ENCODE assay signal across 10 cellular contexts in the genomic region with DNA sequence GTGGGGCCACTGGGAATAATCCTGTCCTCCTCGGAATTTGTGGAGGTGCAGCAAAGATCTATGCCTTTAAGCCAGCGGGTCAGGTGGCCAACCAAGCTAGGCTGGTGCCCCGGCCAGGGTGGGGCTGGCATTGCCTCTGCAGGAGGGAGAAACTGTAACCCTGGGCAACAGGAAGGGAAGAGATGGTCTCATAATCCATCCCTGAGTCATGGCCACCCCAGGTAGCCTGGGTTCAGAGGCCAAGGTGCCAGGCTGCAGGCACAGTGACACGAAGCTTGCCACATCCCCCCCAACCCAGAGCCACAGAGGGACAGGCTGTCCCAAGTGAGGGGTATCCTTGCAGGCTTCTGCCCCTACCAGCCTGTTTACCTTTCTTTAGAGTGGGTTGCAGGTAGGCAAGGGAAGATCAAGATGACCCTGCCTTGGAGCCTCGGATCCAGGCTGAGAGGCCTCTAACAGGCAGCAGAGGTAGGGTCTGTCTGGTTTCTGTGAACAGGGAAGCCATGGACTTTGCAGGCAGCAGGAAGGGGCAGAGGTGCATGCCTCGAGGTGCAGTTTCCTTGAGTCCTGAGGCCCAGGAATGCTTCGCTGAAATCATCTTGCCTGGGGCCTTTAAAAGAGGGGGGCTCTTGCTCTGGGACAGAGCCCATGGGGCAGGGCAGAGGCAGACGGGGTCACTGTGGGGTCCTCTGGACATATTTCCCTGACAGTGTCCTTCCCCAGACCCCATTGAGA. TPM values are rescaled to one million over a fixed set of nuclear protein-coding genes. Genes with fewer than 3 reads are reported as not detected.
DNase-seq lines count a peak whose midpoint lies in the region; ATAC-seq, FAIRE-seq and TF ChIP-seq lines count a peak whose summit lies in the region.
"Had no signal": no experiment of that assay in that cellular context is flagged by ENCODE, and none has a peak within 500 bp of the region (broad histone marks: within the 10 kb centered on the region; RNA-seq: fewer than 3 reads in every experiment).

No MANE protein-coding gene starts in this region.

- 12% methylated on average over 7 of the region's 8 CpGs for whole genome bisulfite sequencing in A549 (ENCODE audit: missing lambda C conversion rate)
- 14% methylated on average over 5 of the region's 8 CpGs for WGBS in mammary epithelial cell (ENCODE audit: low coverage, missing lambda C conversion rate)

- peak overlapping the region; percentile 96 for H3K4me3 Mint-ChIP-seq in HFFc6
- peak overlapping the region; percentile 100 for H3K4me3 Mint-ChIP-seq in natural killer cell

- H3K27me3 ChIP-seq in mammary epithelial cell (ENCODE audit: insufficient read depth, low read length), result no peaks in the 10 kb centered on the region

- H3K4me1 ChIP-seq in A549, result peaks cover 72% of the 10 kb centered on the region
- peaks cover 57% of the 10 kb centered on the region for H3K4me1 ChIP-seq in mammary epithelial cell (ENCODE audit: insufficient read depth, low read length)

- intact Hi-C loops in mammary epithelial cell (cut with micrococcal nuclease), result no loop called here
- intact Hi-C loops in natural killer cell (cut with micrococcal nuclease), result loop anchor here (5.0 kb wide), 2 partner anchors 172 to 278 kb away; a partner anchor contains a TSS

- ATAC-seq in A549 (no peak), natural killer cell (no peak), HG03159 (IDR thresholded peaks at IDR 0.05; ENCODE audit: unreplicated experiment) (no peak), HG03565 (IDR thresholded peaks at IDR 0.05; ENCODE audit: unreplicated experiment) (no peak)

- peaks cover 39% of the 10 kb centered on the region for H3K36me3 Mint-ChIP-seq in HFFc6 (ENCODE audit: low read depth)
- H3K36me3 Mint-ChIP-seq in natural killer cell, result no peaks in the 10 kb centered on the region

- CTCF ChIA-PET in A549 (lab: Yijun Ruan, JAX), result interaction anchor here (1.0 to 6.4 kb wide), 7 partner anchors 7 to 280 kb away, joined by 3 to 90 read pairs (median 19); no protein-coding TSS in a partner anchor
- CTCF ChIA-PET in mammary epithelial cell (lab: Charles Lee; ENCODE audit: low non-redundant PET), result no interaction called here

- no peak; a peak in 1 of 5 replicates for TF ChIP-seq EP300 in A549 (IDR thresholded peaks at IDR 0.05)

- H3K79me2 ChIP-seq in mammary epithelial cell (ENCODE audit: insufficient read depth, low read length), result peaks cover 88% of the 10 kb centered on the region

- TF ChIP-seq CTCF in A549 (IDR thresholded peaks at IDR 0.05), result no peak
- no peak for TF ChIP-seq CTCF in HFFc6 (IDR thresholded peaks at IDR 0.05)
- TF ChIP-seq CTCF in mammary epithelial cell (conservative IDR thresholded peaks at IDR 0.05 in 1 of 2, IDR thresholded peaks at IDR 0.05 in 1 of 2; ENCODE audit: extremely low read depth in 1 of 2, insufficient read depth in 1 of 2, low read depth in 1 of 2, low read length in 2 of 2), result no peak
- TF ChIP-seq CTCF in natural killer cell (IDR thresholded peaks at IDR 0.05), result no peak

- H3K9me3 ChIP-seq in A549 (no peaks in the 10 kb centered on the region), mammary epithelial cell (replicated peaks; ENCODE audit: insufficient read depth, low read length) (no peaks in the 10 kb centered on the region)

- peak; percentile 18 for FAIRE-seq in A549 (lab: Jason Lieb, UNC)
- no peak for FAIRE-seq in GM12892 (lab: Jason Lieb, UNC)

- peaks cover 8% of the 10 kb centered on the region for H3K36me3 ChIP-seq in mammary epithelial cell (ENCODE audit: insufficient read depth, low read length)

- H3K9me3 Mint-ChIP-seq in HFFc6 (no peaks in the 10 kb centered on the region), natural killer cell (no peaks in the 10 kb centered on the region)

- H3K27me3 Mint-ChIP-seq in HFFc6 (ENCODE audit: insufficient read depth) (peaks cover 7% of the 10 kb centered on the region), natural killer cell (ENCODE audit: low read depth in 2 of 2) (no peaks in the 10 kb centered on the region)

- no TSS peak for BruUV-seq in mammary epithelial cell (replicated peaks; lab: Mats Ljungman, UMichigan)

- peak overlapping the region; percentile 78 for H3K4me2 ChIP-seq in A549
- H3K4me2 ChIP-seq in mammary epithelial cell (ENCODE audit: insufficient read depth, low read depth, low read length), result peak overlapping the region; percentile 22

- peak overlapping the region; percentile 98 for H3K27ac ChIP-seq in A549
- no peak overlapping the region for H3K27ac ChIP-seq in mammary epithelial cell (ENCODE audit: insufficient read depth, low read depth, low read length)

- DNase-seq in A549 (ENCODE audit: low read depth in 1 of 2, low spot score in 1 of 2) (peak; percentile 66 to 69), HFFc6 (no peak), mammary epithelial cell (no peak), natural killer cell (no peak), amniotic stem cell (lab: John Stamatoyannopoulos, UW) (no peak), GM12892 (ENCODE audit: insufficient read length) (no peak)
- DNase-seq: NCI-H82; stimulated activated CD8-positive, alpha-beta memory T cell treated with anti-CD3 and anti-CD28 coated beads, Interleukin-4, amount 100 ng/mL, for 48 hours had no signal

- no peaks in the 10 kb centered on the region for H4K20me1 ChIP-seq in mammary epithelial cell (ENCODE audit: insufficient read depth, low read length)

- POLR2A ChIA-PET in A549 (lab: Yijun Ruan, JAX), result interaction anchor here (1.1 to 1.5 kb wide), 3 partner anchors 20 to 326 kb away, joined by 3 to 5 read pairs (median 3); a partner anchor contains a TSS

- peaks cover 75% of the 10 kb centered on the region for H3K4me1 Mint-ChIP-seq in HFFc6 (ENCODE audit: low read depth)
- peaks cover 69 to 89% of the 10 kb centered on the region in 2 donors for H3K4me1 Mint-ChIP-seq in natural killer cell

- no peak overlapping the region for H3K9ac ChIP-seq in mammary epithelial cell (ENCODE audit: insufficient read depth, low read length)

- peak overlapping the region; percentile 70 for H3K27ac Mint-ChIP-seq in HFFc6
- peak overlapping the region; percentile 96 to 98 for H3K27ac Mint-ChIP-seq in natural killer cell

- in situ Hi-C loops in mammary epithelial cell (cut with MboI; ENCODE audit: low sequenced_read_pairs in 2 of 2), result no loop called here

- TF ChIP-seq POLR2A in A549 (IDR thresholded peaks at IDR 0.05; ENCODE audit: low read length), result no peak
- no peak for TF ChIP-seq POLR2A in GM12892 (IDR thresholded peaks at IDR 0.05; ENCODE audit: low read depth, low read length)

- dilution Hi-C loops in mammary epithelial cell (cut with HindIII; ENCODE audit: low sequenced_read_pairs), result loop anchor here (5.0 kb wide), 2 partner anchors 77 to 188 kb away; a partner anchor contains a TSS

- H2AFZ ChIP-seq in mammary epithelial cell (ENCODE audit: low read depth, low read length), result no peak overlapping the region

- no peak for TF ChIP-seq RAD21 in A549 (conservative IDR thresholded peaks at IDR 0.05 in 1 of 2, IDR thresholded peaks at IDR 0.05 in 1 of 2)

- peak overlapping the region; percentile 94 for H3K4me3 ChIP-seq in A549
- no peak overlapping the region for H3K4me3 ChIP-seq in mammary epithelial cell (replicated peaks in 1 of 3; ENCODE audit: insufficient read depth in 1 of 3, low read depth in 2 of 3, low read length in 3 of 3)

TF ChIP-seq in A549, 52 proteins besides CTCF, POLR2A, EP300 and RAD21 (continues in another document):
- TF ChIP-seq ZC3H11A (IDR thresholded peaks at IDR 0.05) (no peak), TFCP2L1 (CRISPR knock-in tag; IDR thresholded peaks at IDR 0.05) (no peak), MAZ (IDR thresholded peaks at IDR 0.05; ENCODE audit: borderline replicate concordance, low read depth, low read length) (no peak), TP53 (CRISPR knock-in tag; IDR thresholded peaks at IDR 0.05) (0 out of 2 replicates have a peak, but pooled peaks have one; percentile 26), FOSB (CRISPR knock-in tag; IDR thresholded peaks at IDR 0.05) (no peak), CHD2 (IDR thresholded peaks at IDR 0.05; ENCODE audit: low read length, partially characterized antibody) (no peak)

RNA-seq across cellular contexts. Expression of a gene that starts 4.0 kb away (rescaled TPM):
- polyA plus RNA-seq in A549 (2011; rRNA removed) (145 and 152 TPM in 2 replicates), A549 (2017; fragmentation: RNase III; extraction: RNeasy Plus Mini Kit Qiagen cat#74134 plus additional on column Dnase treatment) (281 to 312 TPM (median 287 TPM) in 3 replicates), mammary epithelial cell (92.4 TPM)
- polyA plus RNA-seq in A549 (2012; cell fraction: cytosol; rRNA removed), result 201 and 252 TPM in 2 replicates
- 247 and 316 TPM in 2 replicates for polyA plus RNA-seq in A549 (2012; cell fraction: nucleus; rRNA removed)
- 197 TPM in 2 replicates for polyA minus RNA-seq in A549 (2011; rRNA and poly(A)+ RNA removed)
- 100 to 1,000 TPM; 428 to 517 (median 484) TPM for total RNA-seq in HFFc6 (2021; fragmentation: NEBNext Ultra II Directional; extraction: Animal tissue kit (Norgen Biotek cat#: 25700))
- total RNA-seq in mammary epithelial cell (100 to 1,000 TPM; 111 to 154 TPM), natural killer cell (100 to 1,000 TPM; 293 to 363 (median 340) TPM)
- 211 TPM for polyA minus RNA-seq in mammary epithelial cell
- polyA plus RNA-seq in GM12892 (2012; ENCODE audit: missing spikeins), result 48.4 TPM

RNA-seq across cellular contexts. Expression of a gene that starts 20.3 kb away (rescaled TPM):
- polyA plus RNA-seq in A549 (2011; rRNA removed) (2,297 and 2,715 TPM in 2 replicates), A549 (2017; fragmentation: RNase III; extraction: RNeasy Plus Mini Kit Qiagen cat#74134 plus additional on column Dnase treatment) (2,814 to 3,171 TPM (median 2,969 TPM) in 3 replicates), mammary epithelial cell (2,470 TPM)
- polyA plus RNA-seq in A549 (2012; cell fraction: cytosol; rRNA removed), result 1,824 and 2,393 TPM in 2 replicates
- 368 and 737 TPM in 2 replicates for polyA plus RNA-seq in A549 (2012; cell fraction: nucleus; rRNA removed)
- 307 and 414 TPM in 2 replicates for polyA minus RNA-seq in A549 (2011; rRNA and poly(A)+ RNA removed)
- 1,000 to 10,000 TPM; 1,099 to 1,402 (median 1,310) TPM for total RNA-seq in HFFc6 (2021; fragmentation: NEBNext Ultra II Directional; extraction: Animal tissue kit (Norgen Biotek cat#: 25700))
- total RNA-seq in mammary epithelial cell (1,000 to 10,000 TPM in 1 of 2 donors, 100 to 1,000 TPM in 1; 693 to 1,265 TPM), natural killer cell (100 to 1,000 TPM; 752 to 934 (median 923) TPM)
- polyA minus RNA-seq in mammary epithelial cell, result 585 TPM
- 4,815 TPM for polyA plus RNA-seq in GM12892 (2012; ENCODE audit: missing spikeins)

RNA-seq across cellular contexts. Expression of a gene that starts 48.7 kb away (rescaled TPM):
- polyA plus RNA-seq in A549 (2011; rRNA removed), result 34.1 and 34.5 TPM in 2 replicates
- 16.9 and 17.1 TPM in 2 replicates for polyA plus RNA-seq in A549 (2012; cell fraction: cytosol; rRNA removed)
- polyA plus RNA-seq in A549 (2012; cell fraction: nucleus; rRNA removed), result 30.5 and 51.7 TPM in 2 replicates
- polyA plus RNA-seq in A549 (2017; fragmentation: RNase III; extraction: RNeasy Plus Mini Kit Qiagen cat#74134 plus additional on column Dnase treatment), result 22.5 to 24.2 TPM (median 23.1 TPM) in 3 replicates
- polyA minus RNA-seq in A549 (2011; rRNA and poly(A)+ RNA removed), result 14.2 and 19.6 TPM in 2 replicates
- total RNA-seq in HFFc6 (2021; fragmentation: NEBNext Ultra II Directional; extraction: Animal tissue kit (Norgen Biotek cat#: 25700)), result 10 to 100 TPM; 11.0 to 13.7 (median 12.9) TPM
- total RNA-seq in mammary epithelial cell, result 10 to 100 TPM in 1 of 2 donors, 1 to 10 TPM in 1; 9.2 to 18.0 TPM
- 11.8 TPM for polyA plus RNA-seq in mammary epithelial cell
- polyA minus RNA-seq in mammary epithelial cell, result 9.4 TPM
- total RNA-seq in natural killer cell, result 10 to 100 TPM; 63.8 to 79.4 (median 74.4) TPM
- 21.9 TPM for polyA plus RNA-seq in GM12892 (2012; ENCODE audit: missing spikeins)

Comparison
In these comparisons a context has a peak if more than half of its experiments do, and no peak if none do; other contexts are left out.
1. DNase-seq: peak in A549 (2 of 2); none in HFFc6 (single experiment), mammary epithelial cell (single experiment), natural killer cell (single experiment), amniotic stem cell (single experiment) and GM12892 (single experiment).